15 cellular contexts compared by ENCODE assay signal in genomic region chr4:18110099-18110498, GRCh38.
DNase-seq lines count a peak whose midpoint lies in the region; ATAC-seq and TF ChIP-seq lines count a peak whose summit lies in the region.
"Had no signal": no experiment of that assay in that cellular context is flagged by ENCODE, and none has a peak within 500 bp of the region (broad histone marks: within the 10 kb centered on the region; RNA-seq: fewer than 3 reads in every experiment).

No MANE protein-coding gene starts in this region.

- ATAC-seq in left colon (peak; percentile 35), HG02623 (IDR thresholded peaks at IDR 0.05; ENCODE audit: unreplicated experiment) (no peak), HG03280 (IDR thresholded peaks at IDR 0.05; ENCODE audit: unreplicated experiment) (no peak)
- ATAC-seq: CD8-positive, alpha-beta T cell; HCT116 had no signal

- TF ChIP-seq CTCF in colonic mucosa (IDR thresholded peaks at IDR 0.05): no peak

- no peaks in the 10 kb centered on the region for H3K36me3 ChIP-seq in colonic mucosa
- H3K36me3 ChIP-seq: BLaER1 treated with 17β-estradiol and CSF1 and Interleukin-3, amounts not matched to agents 10 nM and 100 nM had no signal

- intact Hi-C loops in colonic mucosa (cut with DNase I) (no loop called here), left colon (cut with DNase I, micrococcal nuclease) (no loop called here)

- H3K27ac ChIP-seq in colonic mucosa: no peak overlapping the region
- H3K27ac ChIP-seq: BLaER1 treated with 17β-estradiol and CSF1 and Interleukin-3, amounts not matched to agents 10 nM and 100 nM had no signal

- H3K9me3 ChIP-seq in colonic mucosa: no peaks in the 10 kb centered on the region
- H3K9me3 ChIP-seq: BLaER1 treated with 17β-estradiol and CSF1 and Interleukin-3, amounts not matched to agents 10 nM and 100 nM had no signal

- no peak overlapping the region for H3K4me3 ChIP-seq in colonic mucosa
- H3K4me3 ChIP-seq: BLaER1 treated with 17β-estradiol and CSF1 and Interleukin-3, amounts not matched to agents 10 nM and 100 nM had no signal

- no peak overlapping the region for H3K9ac ChIP-seq in colonic mucosa (ENCODE audit: low read depth in 2 of 2, low read length in 2 of 2)
- H3K9ac ChIP-seq: BLaER1 treated with 17β-estradiol and CSF1 and Interleukin-3, amounts not matched to agents 10 nM and 100 nM had no signal

- DNase-seq in OCI-M1 (lab: John Stamatoyannopoulos, UW) (peak; percentile 24), colonic mucosa (peak; percentile 23), left colon (no peak), NCI-H146 (lab: John Stamatoyannopoulos, UW) (no peak)
- DNase-seq: Calu3; CD8-positive, alpha-beta T cell; DMS79 treated with DMSO at 0.1 percent for 48 hours; GF-D8; GOT3; H7; HFFc6 had no signal

- H3K27me3 ChIP-seq in colonic mucosa: no peaks in the 10 kb centered on the region
- H3K27me3 ChIP-seq: BLaER1 treated with 17β-estradiol and CSF1 and Interleukin-3, amounts not matched to agents 10 nM and 100 nM had no signal

- H3K4me1 ChIP-seq in colonic mucosa: peaks cover 3% of the 10 kb centered on the region
- H3K4me1 ChIP-seq: BLaER1 treated with 17β-estradiol and CSF1 and Interleukin-3, amounts not matched to agents 10 nM and 100 nM had no signal

Comparison
In these comparisons a context has a peak if more than half of its experiments do, and no peak if none do; other contexts are left out.
1. DNase-seq: peak in OCI-M1 (single experiment) and colonic mucosa (single experiment); none in left colon (0 of 2) and NCI-H146 (single experiment).